1 cellular context compared by ENCODE assay signal in genomic region chr7:2860627-2861133, GRCh38.
TF ChIP-seq lines count a peak whose summit lies in the region.

No MANE protein-coding gene starts in this region.

TF ChIP-seq in H1, 55 proteins besides CTCF, POLR2A, EP300 and RAD21:
- no peak for TF ChIP-seq TEAD4 (IDR thresholded peaks at IDR 0.05; ENCODE audit: low read depth, low read length)
- TF ChIP-seq KDM5A (IDR thresholded peaks at IDR 0.05; ENCODE audit: low read length): no peak
- TF ChIP-seq YY1 (IDR thresholded peaks at IDR 0.05; ENCODE audit: low read depth, low read length): no peak
